Comparison of ENCODE assay signal across 9 cellular contexts in genomic region chr20:50588034-50588736, GRCh38.
DNase-seq lines count a peak whose midpoint lies in the region; ATAC-seq and TF ChIP-seq lines count a peak whose summit lies in the region.
"Had no signal": no experiment of that assay in that cellular context is flagged by ENCODE, and none has a peak within 500 bp of the region (broad histone marks: within the 10 kb centered on the region; RNA-seq: fewer than 3 reads in every experiment).

No MANE protein-coding gene starts in this region.

- peak; percentile 77 for ATAC-seq in left lung
- ATAC-seq in HG03469 (IDR thresholded peaks at IDR 0.05; ENCODE audit: unreplicated experiment), result no peak

- peaks cover 7 to 15% of the 10 kb centered on the region in 2 donors for H3K4me1 ChIP-seq in left lung

- DNase-seq in NCI-H2081 (lab: John Stamatoyannopoulos, UW) (peak; percentile 29 to 34), NCI-H2081 treated with DMSO at 0.1 percent for 48 hours (lab: John Stamatoyannopoulos, UW) (no peak), NCI-H2029 (lab: John Stamatoyannopoulos, UW) (peak; percentile 75), cardiac fibroblast (ENCODE audit: low read depth in 2 of 2) (peak; percentile 70 to 71), left lung (peak; percentile 64 to 94)
- peak; percentile 82 for DNase-seq in activated CD4-positive, CD25-positive, alpha-beta regulatory T cell treated with anti-CD3 and anti-CD28 coated beads, Interleukin-2, amount 50 U/mL, for 72 hours
- peak; percentile 52 to 73 (median 62) for DNase-seq in stimulated activated CD4-positive, alpha-beta T cell treated with anti-CD3 and anti-CD28 coated beads, TNF-alpha, amount 100 ng/mL, for 48 hours (ENCODE audit: low read depth in 3 of 3)

- H3K27ac ChIP-seq in left lung, result no peak overlapping the region
- H3K27ac ChIP-seq: BLaER1 had no signal

- intact Hi-C loops in left lung (cut with DNase I), result no loop called here

- H3K36me3 ChIP-seq in left lung, result peaks cover 0 to 90% of the 10 kb centered on the region in 2 donors

- TF ChIP-seq CTCF in cardiac fibroblast (IDR thresholded peaks at IDR 0.05; ENCODE audit: low read depth, low read length) (peak; percentile 100), left lung (IDR thresholded peaks at IDR 0.05) (peak; percentile 76 to 92)

- no peaks in the 10 kb centered on the region for H3K27me3 ChIP-seq in left lung
- H3K27me3 ChIP-seq: BLaER1 had no signal

- H3K4me3 ChIP-seq in cardiac fibroblast (replicated peaks in 1 of 2; ENCODE audit: low read depth in 2 of 2, low read length in 2 of 2), result no peak overlapping the region
- H3K4me3 ChIP-seq in left lung, result no peak overlapping the region
- H3K4me3 ChIP-seq: BLaER1 had no signal

- H3K9me3 ChIP-seq in left lung, result no peaks in the 10 kb centered on the region
- H3K9me3 ChIP-seq: BLaER1 had no signal
